In the genomic region with DNA sequence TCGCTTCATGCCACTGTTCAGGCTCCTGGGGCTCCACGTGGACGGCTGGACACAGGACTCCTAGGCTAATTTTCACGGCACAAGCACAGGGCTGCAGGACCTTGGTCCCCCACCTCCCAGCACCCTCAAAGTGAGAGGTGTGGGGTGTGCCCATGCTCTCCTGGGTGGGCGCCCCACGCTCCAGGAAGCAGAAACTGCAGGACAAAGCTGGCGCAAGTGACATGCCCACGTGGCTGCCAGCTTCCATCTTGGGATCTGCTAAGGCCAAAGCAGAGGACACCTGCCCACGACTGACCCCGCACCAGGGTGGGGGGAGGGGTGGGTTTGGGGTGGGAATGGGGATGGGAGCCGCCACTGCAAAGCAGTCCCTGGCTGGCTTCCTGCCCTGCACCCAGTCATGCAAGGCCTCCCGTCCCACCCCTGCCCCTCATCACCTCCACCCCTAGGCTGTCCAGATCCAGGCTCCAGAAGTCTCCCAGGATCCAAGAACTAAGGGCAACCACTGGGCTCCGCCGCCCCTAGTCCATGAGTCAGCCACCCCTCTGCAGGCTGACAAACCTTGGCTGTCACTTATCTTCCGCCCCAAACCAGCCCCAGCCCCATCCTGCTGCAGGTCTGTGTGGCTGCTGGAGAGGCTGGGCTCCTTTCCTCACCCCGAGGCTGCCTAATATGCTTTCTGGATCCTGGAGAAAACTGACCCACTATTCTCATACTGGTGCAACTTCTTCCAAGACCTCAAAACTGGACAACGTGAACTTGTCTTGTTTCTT, we compare ENCODE assay signal across 21 cellular contexts. TPM values are rescaled to one million over a fixed set of nuclear protein-coding genes. Genes with fewer than 3 reads are reported as not detected.
"Had no signal": no experiment of that assay in that cellular context is flagged by ENCODE, and none has a peak within 500 bp of the region (broad histone marks: within the 10 kb centered on the region; RNA-seq: fewer than 3 reads in every experiment).

No MANE protein-coding gene starts in this region.

- H3K27ac Mint-ChIP-seq: activated B cell treated with CpG ODN at 0.5 μM for 24 hours; activated CD8-positive, alpha-beta T cell treated with anti-CD3 and anti-CD28 coated beads for 36 hours; activated naive CD8-positive, alpha-beta T cell treated with anti-CD3 and anti-CD28 coated beads for 36 hours; nephron; stimulated activated naive B cell treated with anti-CD40 and anti-IgM and Interleukin-4, amounts not matched to agents 10 μg/mL and 1 μg/mL and 100 μg/mL, for 72 hours had no signal

- H3K4me1 ChIP-seq: parathyroid adenoma, SJSA1 had no signal

- DNase-seq: activated B cell treated with CpG ODN at 0.5 μM for 24 hours; activated CD4-positive, alpha-beta T cell treated with anti-CD3 and anti-CD28 coated beads for 48 hours; activated CD8-positive, alpha-beta T cell treated with anti-CD3 and anti-CD28 coated beads for 36 hours; activated naive CD4-positive, alpha-beta T cell treated with Interleukin-2 at 50 U/mL for 16 hours; activated naive CD8-positive, alpha-beta T cell treated with anti-CD3 and anti-CD28 coated beads for 36 hours; activated T-cell treated with anti-CD3 and anti-CD28 coated beads, Interleukin-2, amount 50 U/mL, for 4 hours; central memory CD4-positive, alpha-beta T cell; left lung; sigmoid colon; stimulated activated CD4-positive, alpha-beta T cell treated with anti-CD3 and anti-CD28 coated beads, Interleukin-15, amount 100 ng/mL, for 24 hours; stimulated activated naive B cell treated with anti-CD40 and anti-IgM and Interleukin-4, amounts not matched to agents 10 μg/mL and 1 μg/mL and 100 μg/mL, for 72 hours; T1000; trophoblast cell had no signal

- H3K36me3 ChIP-seq: heart left ventricle, left lung, sigmoid colon, SJSA1 had no signal

- H3K27ac ChIP-seq: epithelial cell of prostate, heart left ventricle, left lung, parathyroid adenoma, sigmoid colon, SJSA1 had no signal

- H3K4me3 Mint-ChIP-seq: activated B cell treated with CpG ODN at 0.5 μM for 24 hours; activated CD8-positive, alpha-beta T cell treated with anti-CD3 and anti-CD28 coated beads for 36 hours; activated naive CD8-positive, alpha-beta T cell treated with anti-CD3 and anti-CD28 coated beads for 36 hours; activated T-cell treated with anti-CD3 and anti-CD28 coated beads, Interleukin-2, amount 50 U/mL, for 4 hours; stimulated activated naive B cell treated with anti-CD40 and anti-IgM and Interleukin-4, amounts not matched to agents 10 μg/mL and 1 μg/mL and 100 μg/mL, for 72 hours had no signal

- H3K9me3 ChIP-seq: heart left ventricle, left lung, sigmoid colon, SJSA1 had no signal

- H3K36me3 Mint-ChIP-seq: activated naive CD8-positive, alpha-beta T cell treated with anti-CD3 and anti-CD28 coated beads for 36 hours had no signal

- H3K4me3 ChIP-seq: heart left ventricle, left lung, sigmoid colon, SJSA1, smooth muscle cell had no signal

- ATAC-seq: activated CD8-positive, alpha-beta T cell treated with anti-CD3 and anti-CD28 coated beads for 36 hours; activated T-cell treated with anti-CD3 and anti-CD28 coated beads, Interleukin-2, amount 50 U/mL, for 4 hours; heart left ventricle; left lung; stimulated activated naive B cell treated with anti-CD40 and anti-IgM and Interleukin-4, amounts not matched to agents 10 μg/mL and 1 μg/mL and 100 μg/mL, for 72 hours had no signal

- H3K4me1 Mint-ChIP-seq: activated naive CD8-positive, alpha-beta T cell treated with anti-CD3 and anti-CD28 coated beads for 36 hours had no signal

- H3K9me3 Mint-ChIP-seq: activated B cell treated with CpG ODN at 0.5 μM for 24 hours; activated CD8-positive, alpha-beta T cell treated with anti-CD3 and anti-CD28 coated beads for 36 hours; activated naive CD8-positive, alpha-beta T cell treated with anti-CD3 and anti-CD28 coated beads for 36 hours; activated T-cell treated with anti-CD3 and anti-CD28 coated beads, Interleukin-2, amount 50 U/mL, for 4 hours; nephron; stimulated activated naive B cell treated with anti-CD40 and anti-IgM and Interleukin-4, amounts not matched to agents 10 μg/mL and 1 μg/mL and 100 μg/mL, for 72 hours had no signal

RNA-seq across cellular contexts. Expression of a gene that starts 11.1 kb away (rescaled TPM):
- total RNA-seq: fibroblast of villous mesenchyme, SJSA1, smooth muscle cell had no signal

RNA-seq across cellular contexts. Expression of a gene that starts 48.6 kb away (rescaled TPM):
- total RNA-seq: astrocyte had no signal
